Comparison of ENCODE assay signal across 8 cellular contexts in the genomic region with DNA sequence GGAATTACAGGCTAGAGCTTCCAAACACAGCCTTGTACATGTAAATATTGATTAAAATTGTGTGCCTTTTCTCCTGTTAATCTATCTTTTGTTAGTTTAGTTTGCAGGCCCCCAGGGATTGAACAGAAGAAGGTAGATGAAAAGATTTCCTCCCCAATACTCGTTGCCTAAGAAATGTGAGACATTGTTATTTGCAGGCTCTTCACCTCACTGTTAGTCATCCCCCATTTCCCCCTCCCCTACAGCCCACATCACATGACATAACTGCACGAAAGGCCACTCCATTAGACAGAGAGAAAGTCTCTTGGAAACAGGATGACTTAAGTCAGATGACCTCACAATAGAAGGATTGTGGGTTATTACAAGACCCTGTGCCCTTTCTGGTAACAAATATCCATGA. TPM values are rescaled to one million over a fixed set of nuclear protein-coding genes. Genes with fewer than 3 reads are reported as not detected.
DNase-seq lines count a peak whose midpoint lies in the region; ATAC-seq, FAIRE-seq and TF ChIP-seq lines count a peak whose summit lies in the region.

No MANE protein-coding gene starts in this region.

- TF ChIP-seq CTCF in CD4-positive, alpha-beta T cell (IDR thresholded peaks at IDR 0.05), result no peak

- FAIRE-seq in HTR-8/SVneo (lab: Jason Lieb, UNC), result no peak

- H3K27ac Mint-ChIP-seq in CD4-positive, alpha-beta T cell, result no peak overlapping the region

- no peaks in the 10 kb centered on the region for H3K4me1 Mint-ChIP-seq in CD4-positive, alpha-beta T cell (ENCODE audit: low read depth)

- no peaks in the 10 kb centered on the region for H3K27me3 ChIP-seq in skeletal muscle satellite cell (ENCODE audit: control insufficient read depth, insufficient read depth, low read length)
- H3K27me3 ChIP-seq in CD4-positive, alpha-beta T cell (ENCODE audit: control insufficient read depth, insufficient read depth, low read length), result no peaks in the 10 kb centered on the region

- peak overlapping the region; percentile 53 for H3K9ac ChIP-seq in skeletal muscle satellite cell (ENCODE audit: low read depth, low read length)

- intact Hi-C loops in CD4-positive, alpha-beta T cell (cut with DNase I, micrococcal nuclease), result no loop called here

- no peak overlapping the region for H3K4me3 ChIP-seq in skeletal muscle satellite cell (ENCODE audit: low read length)

- peak overlapping the region; percentile 53 for H3K4me2 ChIP-seq in skeletal muscle satellite cell (ENCODE audit: low read length)

- no peaks in the 10 kb centered on the region for H3K36me3 Mint-ChIP-seq in CD4-positive, alpha-beta T cell (ENCODE audit: low read depth)

- H3K4me3 Mint-ChIP-seq in CD4-positive, alpha-beta T cell, result no peak overlapping the region

- H3K9me3 ChIP-seq in skeletal muscle satellite cell (replicated peaks; ENCODE audit: low read length), result no peaks in the 10 kb centered on the region
- no peaks in the 10 kb centered on the region for H3K9me3 ChIP-seq in CD4-positive, alpha-beta T cell (ENCODE audit: control insufficient read depth, low read length)

- DNase-seq in HTR-8/SVneo (ENCODE audit: insufficient read length, low spot score) (peak; percentile 45), SHP77 treated with DMSO at 0.1 percent for 48 hours (lab: John Stamatoyannopoulos, UW) (peak; percentile 3), glomerular visceral epithelial cell (ENCODE audit: extremely low spot score) (peak; percentile 87), GM19240 (ENCODE audit: insufficient read length, low spot score) (no peak), SIG-M5 (lab: John Stamatoyannopoulos, UW) (no peak)
- no peak for DNase-seq in CD4-positive, alpha-beta T cell

- H3K9me3 Mint-ChIP-seq in CD4-positive, alpha-beta T cell, result no peaks in the 10 kb centered on the region

- peaks cover 5% of the 10 kb centered on the region for H3K27me3 Mint-ChIP-seq in CD4-positive, alpha-beta T cell

- POLR2A ChIA-PET in CD4-positive, alpha-beta T cell (lab: Charles Lee), result no interaction called here

- H3K36me3 ChIP-seq in skeletal muscle satellite cell (ENCODE audit: insufficient read depth, low read length), result no peaks in the 10 kb centered on the region

- CTCF ChIA-PET in CD4-positive, alpha-beta T cell (lab: Charles Lee), result no interaction called here

- ATAC-seq in GM19328 (IDR thresholded peaks at IDR 0.05; ENCODE audit: unreplicated experiment), result no peak
- no peak for ATAC-seq in CD4-positive, alpha-beta T cell (ENCODE audit: poor library complexity)

- H3K27ac ChIP-seq in CD4-positive, alpha-beta T cell (ENCODE audit: low read depth, low read length), result no peak overlapping the region

- peaks cover 30% of the 10 kb centered on the region for H3K4me1 ChIP-seq in skeletal muscle satellite cell (ENCODE audit: control insufficient read depth, insufficient read depth, low read length)

RNA-seq across cellular contexts. Expression of a gene that starts 13.3 kb away (rescaled TPM):
- total RNA-seq in skeletal muscle satellite cell (2012; rRNA removed), result 5.2 and 5.3 TPM in 2 replicates
- under 1 TPM in 1 of 2 experiments, not detected in 1; 0.19 TPM for total RNA-seq in CD4-positive, alpha-beta T cell

Comparison
In these comparisons a context has a peak if more than half of its experiments do, and no peak if none do; other contexts are left out.
1. DNase-seq: peak in HTR-8/SVneo (single experiment), SHP77 treated with DMSO at 0.1 percent for 48 hours (single experiment) and glomerular visceral epithelial cell (single experiment); none in GM19240 (single experiment), CD4-positive, alpha-beta T cell (0 of 10) and SIG-M5 (single experiment).